8 cellular contexts compared by ENCODE assay signal in genomic region chr10:117442944-117443676, GRCh38.
A peak's percentile ranks its signal among the peaks of the same experiment; 100 is the strongest.
DNase-seq lines count a peak whose midpoint lies in the region; ATAC-seq, FAIRE-seq and TF ChIP-seq lines count a peak whose summit lies in the region.

No MANE protein-coding gene starts in this region.

- peak; percentile 87 for DNase-seq in EH (ENCODE audit: low read depth)
- peak; percentile 95 for DNase-seq in GM23338 (ENCODE audit: low spot score)
- peak; percentile 53 for DNase-seq in NAMALWA (ENCODE audit: low spot score)
- peak; percentile 81 for DNase-seq in UCSD-AML1 (lab: John Stamatoyannopoulos, UW; ENCODE audit: unreplicated experiment)
- DNase-seq in bronchial epithelial cell (ENCODE audit: low read depth), result peak; percentile 70
- DNase-seq in keratinocyte (ENCODE audit: low read depth, low spot score), result no peak
- DNase-seq in stimulated activated CD4-positive, alpha-beta T cell treated with anti-CD3 and anti-CD28 coated beads, Interleukin-12 subunit alpha, Interleukin-12 subunit beta, amount 100 ng/mL, for 48 hours (ENCODE audit: low read depth in 2 of 3, low spot score in 1 of 3), result peak; percentile 8 to 45 (median 44)
- DNase-seq in NCI-H446 treated with DMSO at 0.1 percent for 48 hours (lab: John Stamatoyannopoulos, UW), result no peak

- peak; percentile 98 for ATAC-seq in GM23338

- H3K9me3 ChIP-seq in keratinocyte (ENCODE audit: control insufficient read depth, low read depth, low read length), result no peaks in the 10 kb centered on the region

- H3K27me3 ChIP-seq in GM23338 (ENCODE audit: insufficient read depth), result no peaks in the 10 kb centered on the region
- no peaks in the 10 kb centered on the region for H3K27me3 ChIP-seq in bronchial epithelial cell (ENCODE audit: control insufficient read depth, insufficient read depth, low read length)
- no peaks in the 10 kb centered on the region for H3K27me3 ChIP-seq in keratinocyte (ENCODE audit: control insufficient read depth, extremely low read depth, insufficient read depth, low read length)

- H3K27ac ChIP-seq in GM23338 (ENCODE audit: low read depth) (no peak overlapping the region), keratinocyte (ENCODE audit: control insufficient read depth, insufficient read depth, low read length) (peak overlapping the region; percentile 44)

- H3K79me2 ChIP-seq in GM23338 (replicated peaks; ENCODE audit: insufficient read depth) (no peaks in the 10 kb centered on the region), keratinocyte (ENCODE audit: control insufficient read depth, insufficient read depth, low read length) (no peaks in the 10 kb centered on the region)

- H4K20me1 ChIP-seq in GM23338 (replicated peaks; ENCODE audit: insufficient read depth), result no peaks in the 10 kb centered on the region
- no peaks in the 10 kb centered on the region for H4K20me1 ChIP-seq in keratinocyte (ENCODE audit: control insufficient read depth, extremely low read depth, insufficient read depth, low read length)

- no peaks in the 10 kb centered on the region for H3F3A ChIP-seq in GM23338 (replicated peaks; ENCODE audit: low read depth)

- H3K36me3 ChIP-seq in GM23338 (ENCODE audit: insufficient read depth), result no peaks in the 10 kb centered on the region; the same call in 1 of the 2 replicates
- no peaks in the 10 kb centered on the region for H3K36me3 ChIP-seq in bronchial epithelial cell (ENCODE audit: control insufficient read depth, insufficient read depth, low read length)
- no peaks in the 10 kb centered on the region for H3K36me3 ChIP-seq in keratinocyte (ENCODE audit: control insufficient read depth in 2 of 2, extremely low read depth in 1 of 2, insufficient read depth in 2 of 2, low read length in 2 of 2)

- H3K4me2 ChIP-seq in GM23338, result no peak overlapping the region
- H3K4me2 ChIP-seq in keratinocyte (ENCODE audit: control insufficient read depth, extremely low read depth, insufficient read depth, low read depth, low read length), result peak overlapping the region; percentile 42

- H3K4me1 ChIP-seq in GM23338 (ENCODE audit: insufficient read depth), result no peaks in the 10 kb centered on the region
- peaks cover 39% of the 10 kb centered on the region for H3K4me1 ChIP-seq in keratinocyte (ENCODE audit: control insufficient read depth, extremely low read depth, insufficient read depth, low read length)

- H3K27me3 Mint-ChIP-seq in GM23338 (ENCODE audit: insufficient read depth, low read depth, poor library complexity), result peaks cover 14% of the 10 kb centered on the region

- 0 out of 2 replicates have a peak, but pooled peaks cover 6% of the 10 kb centered on the region for H3K9me2 ChIP-seq in GM23338 (ENCODE audit: insufficient read depth)

- FAIRE-seq in bronchial epithelial cell (lab: Jason Lieb, UNC) (no peak), keratinocyte (lab: Jason Lieb, UNC) (peak; percentile 60)

- peaks cover 49% of the 10 kb centered on the region for H3K9me3 Mint-ChIP-seq in GM23338

- no peaks in the 10 kb centered on the region for H3K9me1 ChIP-seq in keratinocyte (ENCODE audit: control insufficient read depth, extremely low read depth, insufficient read depth, low read length)

- H3K4me3 Mint-ChIP-seq in GM23338, result no peak overlapping the region

- H3K36me3 Mint-ChIP-seq in GM23338 (ENCODE audit: low read depth), result peaks cover 36% of the 10 kb centered on the region

- peak; percentile 88 to 91 for TF ChIP-seq CTCF in GM23338 (conservative IDR thresholded peaks at IDR 0.05; ENCODE audit: low read depth in 2 of 2)
- TF ChIP-seq CTCF in bronchial epithelial cell (IDR thresholded peaks at IDR 0.05; ENCODE audit: insufficient read depth, low read length, severe bottlenecking), result peak; percentile 93
- TF ChIP-seq CTCF in keratinocyte (optimal IDR thresholded peaks at IDR 0.05 in 1 of 3, IDR thresholded peaks at IDR 0.05 in 1 of 3, conservative IDR thresholded peaks at IDR 0.05 in 1 of 3; ENCODE audit: extremely low read depth in 1 of 3, insufficient read depth in 2 of 3, low read length in 3 of 3), result peak; percentile 86 to 94 (median 88)

- H3K9ac ChIP-seq in keratinocyte (ENCODE audit: control insufficient read depth, extremely low read depth, insufficient read depth, low read length), result no peak overlapping the region

- no peak overlapping the region for H3K27ac Mint-ChIP-seq in GM23338

- H3K4me3 ChIP-seq in GM23338, result no peak overlapping the region
- no peak overlapping the region for H3K4me3 ChIP-seq in bronchial epithelial cell (ENCODE audit: low read depth, low read length)
- H3K4me3 ChIP-seq in keratinocyte (ENCODE audit: control insufficient read depth in 2 of 3, extremely low read depth in 1 of 3, insufficient read depth in 2 of 3, low read depth in 1 of 3, low read length in 3 of 3), result no peak overlapping the region

- H2AFZ ChIP-seq in GM23338, result peak overlapping the region; percentile 70; the same call in 1 of the 2 replicates
- peak overlapping the region; percentile 2 for H2AFZ ChIP-seq in keratinocyte (ENCODE audit: control insufficient read depth, low read length)

- peaks cover 3% of the 10 kb centered on the region; the same call in 1 of the 3 replicates for H3K4me1 Mint-ChIP-seq in GM23338

- dilution Hi-C loops in keratinocyte (cut with MboI; ENCODE audit: extremely low pct_ligation_motif_present, low sequenced_read_pairs), result no loop called here

TF ChIP-seq in GM23338, 12 proteins besides CTCF, POLR2A, EP300 and RAD21 (continues in another document):
- TF ChIP-seq POLR2AphosphoS5 (IDR thresholded peaks at IDR 0.05; ENCODE audit: low read depth), result no peak
- TF ChIP-seq ZNF462 (CRISPR knock-in tag; IDR thresholded peaks at IDR 0.05), result no peak
- TF ChIP-seq STAT1 (IDR thresholded peaks at IDR 0.05; ENCODE audit: unreplicated experiment), result no peak
- no peak for TF ChIP-seq NANOG (IDR thresholded peaks at IDR 0.05; ENCODE audit: borderline replicate concordance)
- TF ChIP-seq ZNF114 (CRISPR knock-in tag; IDR thresholded peaks at IDR 0.05), result no peak
- TF ChIP-seq ETS1 (IDR thresholded peaks at IDR 0.05), result no peak

Comparison
In these comparisons a context has a peak if more than half of its experiments do, and no peak if none do; other contexts are left out.
1. DNase-seq: peak in EH (single experiment), GM23338 (single experiment), NAMALWA (single experiment), UCSD-AML1 (single experiment), bronchial epithelial cell (single experiment) and stimulated activated CD4-positive, alpha-beta T cell treated with anti-CD3 and anti-CD28 coated beads, Interleukin-12 subunit alpha, Interleukin-12 subunit beta, amount 100 ng/mL, for 48 hours (3 of 3); none in keratinocyte (single experiment) and NCI-H446 treated with DMSO at 0.1 percent for 48 hours (single experiment).
2. Peak in every context shown above with its lines, with median percentiles within 50 percentile points of each other: CTCF ChIP-seq.